ENCODE assay signal across 13 cellular contexts in genomic region chr3:183015185-183015584, GRCh38. TPM values are rescaled to one million over a fixed set of nuclear protein-coding genes. Genes with fewer than 3 reads are reported as not detected.
A peak's percentile ranks its signal among the peaks of the same experiment; 100 is the strongest.
DNase-seq lines count a peak whose midpoint lies in the region; ATAC-seq, FAIRE-seq and TF ChIP-seq lines count a peak whose summit lies in the region.
"Had no signal": no experiment of that assay in that cellular context is flagged by ENCODE, and none has a peak within 500 bp of the region (broad histone marks: within the 10 kb centered on the region; RNA-seq: fewer than 3 reads in every experiment).

No MANE protein-coding gene starts in this region.

- POLR2A ChIA-PET in GM12878 (lab: Charles Lee), result interaction anchor here (0.7 to 1.0 kb wide), 2 partner anchors 36 to 1304 kb away, joined by 3 to 5 read pairs; partner anchors contain the start of gene SOX2
- POLR2A ChIA-PET in CD8-positive, alpha-beta memory T cell (lab: Charles Lee), result no interaction called here

- ATAC-seq in GM12878, result no peak
- ATAC-seq: A549, GM23338 had no signal

- H3K4me1 ChIP-seq in GM12878 (ENCODE audit: control insufficient read depth, insufficient read depth, low read length), result no peaks in the 10 kb centered on the region
- no peaks in the 10 kb centered on the region for H3K4me1 ChIP-seq in CD8-positive, alpha-beta memory T cell (ENCODE audit: insufficient read depth, low read length)
- H3K4me1 ChIP-seq: A549, BLaER1 had no signal

- WGBS in GM12878 (ENCODE audit: insufficient coverage, insufficient replicate concordance, low lambda C conversion rate, missing lambda C conversion rate), result 98% methylated on average over 2 of the region's 2 CpGs

- BruUV-seq in GM12878 (replicated peaks; lab: Mats Ljungman, UMichigan), result no TSS peak

- SMC1A ChIA-PET in GM12878 (lab: Charles Lee; ENCODE audit: uncharacterized antibody, unreplicated experiment), result interaction anchor here (0.6 to 1.7 kb wide), 2 partner anchors 23 to 513 kb away, joined by 3 read pairs; no protein-coding TSS in a partner anchor

- no peak overlapping the region for H3K9ac ChIP-seq in GM12878 (ENCODE audit: control insufficient read depth, insufficient read depth, low read length)
- H3K9ac ChIP-seq: BLaER1 had no signal

- CTCF ChIA-PET in GM12878 (lab: Yijun Ruan, JAX), result interaction anchor here (1.1 kb wide), 1 partner anchor 107 kb away, joined by 3 read pairs; no protein-coding TSS in a partner anchor
- CTCF ChIA-PET in CD8-positive, alpha-beta memory T cell (lab: Charles Lee), result no interaction called here

- TF ChIP-seq RAD21 in GM12878 (IDR thresholded peaks at IDR 0.05; ENCODE audit: insufficient read depth, low read depth, low read length), result no peak

- TF ChIP-seq POLR2A in NB4 (IDR thresholded peaks at IDR 0.05; ENCODE audit: extremely low read depth, insufficient read length) (no peak), GM12878 (IDR thresholded peaks at IDR 0.05; ENCODE audit: low read depth, low read length) (no peak)

- no peak overlapping the region for H3K4me2 ChIP-seq in GM12878 (ENCODE audit: control insufficient read depth, insufficient read depth)
- H3K4me2 ChIP-seq: A549, BLaER1, GM23338 had no signal

- H3K4me3 Mint-ChIP-seq in nephron progenitor cell, result no peak overlapping the region
- H3K4me3 Mint-ChIP-seq in CD8-positive, alpha-beta memory T cell, result no peak overlapping the region
- H3K4me3 Mint-ChIP-seq: GM23338 had no signal

- peaks cover 5% of the 10 kb centered on the region for H3K4me1 Mint-ChIP-seq in nephron progenitor cell
- no peaks in the 10 kb centered on the region for H3K4me1 Mint-ChIP-seq in CD8-positive, alpha-beta memory T cell

- no peaks in the 10 kb centered on the region for H3K9me3 Mint-ChIP-seq in nephron progenitor cell
- H3K9me3 Mint-ChIP-seq in CD8-positive, alpha-beta memory T cell, result no peaks in the 10 kb centered on the region
- H3K9me3 Mint-ChIP-seq: GM23338 had no signal

- no peak for TF ChIP-seq CTCF in NB4 (IDR thresholded peaks at IDR 0.05; ENCODE audit: low read depth, low read length)
- no peak for TF ChIP-seq CTCF in GM12878 (IDR thresholded peaks at IDR 0.05 in 2 of 3, conservative IDR thresholded peaks at IDR 0.05 in 1 of 3; ENCODE audit: control insufficient read depth in 2 of 3, extremely low read depth in 1 of 3, insufficient read depth in 1 of 3, low read depth in 3 of 3, low read length in 3 of 3)
- no peak for TF ChIP-seq CTCF in nephron progenitor cell (IDR thresholded peaks at IDR 0.05)

- H2AFZ ChIP-seq in GM12878 (ENCODE audit: control insufficient read depth, low read depth, low read length), result no peak overlapping the region
- H2AFZ ChIP-seq: GM23338 had no signal

- peaks cover 0 to 6% of the 10 kb centered on the region in 2 experiments for H3K36me3 ChIP-seq in GM12878 (ENCODE audit: control insufficient read depth in 2 of 2, insufficient read depth in 2 of 2, low read length in 1 of 2)
- peaks cover 6% of the 10 kb centered on the region for H3K36me3 ChIP-seq in CD8-positive, alpha-beta memory T cell (ENCODE audit: insufficient read depth, low read length)

- H3K27ac ChIP-seq in GM12878 (ENCODE audit: control insufficient read depth, insufficient read depth), result no peak overlapping the region
- H3K27ac ChIP-seq in CD8-positive, alpha-beta memory T cell (ENCODE audit: low read depth, low read length), result no peak overlapping the region
- H3K27ac ChIP-seq: A549, BLaER1 had no signal

- FAIRE-seq in GM12878 (lab: Jason Lieb, UNC), result no peak
- FAIRE-seq: A549, GM18507 had no signal

- peak overlapping the region; percentile 76 for H3K27ac Mint-ChIP-seq in nephron progenitor cell
- no peak overlapping the region for H3K27ac Mint-ChIP-seq in CD8-positive, alpha-beta memory T cell
- H3K27ac Mint-ChIP-seq: GM23338 had no signal

- peaks cover 37% of the 10 kb centered on the region for H3K36me3 Mint-ChIP-seq in nephron progenitor cell (ENCODE audit: low read depth)
- H3K36me3 Mint-ChIP-seq in CD8-positive, alpha-beta memory T cell, result peaks cover 15 to 57% (median 23%) of the 10 kb centered on the region in 3 donors

- no peaks in the 10 kb centered on the region for H4K20me1 ChIP-seq in GM12878 (ENCODE audit: control insufficient read depth, insufficient read depth)
- H4K20me1 ChIP-seq: BLaER1 had no signal

- in situ Hi-C loops in GM12878 (cut with MboI), result no loop called here

- H3K27me3 ChIP-seq in GM12878 (replicated peaks in 1 of 2; ENCODE audit: control insufficient read depth in 2 of 2, insufficient read depth in 2 of 2, low read length in 1 of 2), result no peaks in the 10 kb centered on the region
- H3K27me3 ChIP-seq in CD8-positive, alpha-beta memory T cell (ENCODE audit: insufficient read depth, low read length, poor library complexity, severe bottlenecking), result no peaks in the 10 kb centered on the region
- H3K27me3 ChIP-seq: BLaER1 had no signal

- H3K79me2 ChIP-seq in GM12878 (ENCODE audit: control insufficient read depth, insufficient read depth, low read length), result no peaks in the 10 kb centered on the region

- no peaks in the 10 kb centered on the region for H3K27me3 Mint-ChIP-seq in nephron progenitor cell (ENCODE audit: low read depth, poor library complexity)
- no peaks in the 10 kb centered on the region for H3K27me3 Mint-ChIP-seq in CD8-positive, alpha-beta memory T cell

- H3K4me3 ChIP-seq in NB4 (ENCODE audit: low read depth, low read length) (no peak overlapping the region), GM12878 (no peak overlapping the region)
- no peak overlapping the region for H3K4me3 ChIP-seq in CD8-positive, alpha-beta memory T cell (ENCODE audit: low read length)
- H3K4me3 ChIP-seq: A549, BLaER1, GM23338 had no signal

- intact Hi-C loops in GM12878 (cut with micrococcal nuclease; ENCODE audit: unreplicated experiment), result no loop called here

- TF ChIP-seq EP300 in GM12878 (IDR thresholded peaks at IDR 0.05; ENCODE audit: borderline replicate concordance in 1 of 2, control insufficient read depth in 1 of 2, low read depth in 2 of 2, low read length in 2 of 2), result no peak

- no peaks in the 10 kb centered on the region for H3K9me3 ChIP-seq in GM12878 (replicated peaks; ENCODE audit: control insufficient read depth, insufficient read depth, low read length)
- H3K9me3 ChIP-seq in CD8-positive, alpha-beta memory T cell (ENCODE audit: low read length), result no peaks in the 10 kb centered on the region
- H3K9me3 ChIP-seq: A549, BLaER1 had no signal

- DNase-seq in NB4 (ENCODE audit: low read depth) (peak; percentile 9), GM12878 (ENCODE audit: low read depth, low spot score) (no peak), nephron progenitor cell (no peak), dedifferentiated amniotic fluid mesenchymal stem cell (ENCODE audit: extremely low spot score) (no peak)
- no peak for DNase-seq in activated CD4-positive, alpha-beta T cell treated with anti-CD3 and anti-CD28 coated beads for 1 hour
- no peak for DNase-seq in CD8-positive, alpha-beta memory T cell
- DNase-seq: DMS53, GF-D8, H7 had no signal

- RAD21 ChIA-PET in GM12878 (lab: Charles Lee; ENCODE audit: unreplicated experiment), result no interaction called here

TF ChIP-seq in GM12878, 131 proteins besides CTCF, POLR2A, EP300 and RAD21 (continues in another document):
- TF ChIP-seq DPF2 (IDR thresholded peaks at IDR 0.05), result no peak
- TF ChIP-seq ZZZ3 (IDR thresholded peaks at IDR 0.05; ENCODE audit: control insufficient read depth, insufficient read length, low read depth), result no peak
- no peak for TF ChIP-seq IRF5 (IDR thresholded peaks at IDR 0.05; ENCODE audit: borderline replicate concordance)

RNA-seq across cellular contexts. Expression of gene DCUN1D1, which starts 34.8 kb away (rescaled TPM):
- total RNA-seq in GM12878 (2013; cell fraction: nucleolus; rRNA removed), result 23.2 and 23.6 TPM in 2 replicates
- total RNA-seq in GM12878 (2014; rRNA removed) (20.9 and 24.2 TPM in 2 replicates), GM12878 (2014; rRNA removed; fragmentation: Illumina TruSeq; extraction: Trizol) (30.8 and 31.4 TPM in 2 replicates), GM12878 (2021) (45.9 and 48.2 TPM in 2 replicates)
- 11.8 TPM for polyA plus RNA-seq in GM12878 (2011; ENCODE audit: low read depth)
- polyA plus RNA-seq in GM12878 (2011; rRNA removed) (28.9 and 48.9 TPM in 2 replicates), GM12878 (2014; fragmentation: Illumina TruSeq; extraction: Trizol) (30.8 and 36.2 TPM in 2 replicates), GM12878 (2014; fragmentation: Nextera tagmentation; extraction: Ambion mirVana) (10 to 100 TPM; 19.8 to 47.4 TPM), GM12878 (2014; rRNA removed) (19.5 and 21.3 TPM in 2 replicates), GM12878 (2016; fragmentation: Nextera tagmentation; extraction: Ambion mirVana) (10 to 100 TPM; 36.4 to 43.0 TPM)
- polyA plus RNA-seq in GM12878 (2011; cell fraction: cytosol; rRNA removed), result 4.7 and 5.7 TPM in 2 replicates
- polyA plus RNA-seq in GM12878 (2011; cell fraction: nucleus; rRNA removed), result 7.0 and 9.6 TPM in 2 replicates
- 12.0 and 13.1 TPM in 2 replicates for polyA plus RNA-seq in GM12878 (2012)
- 15.0 and 46.0 TPM in 2 replicates for polyA minus RNA-seq in GM12878 (2011; rRNA and poly(A)+ RNA removed)
- 11.2 and 13.9 TPM in 2 replicates for polyA minus RNA-seq in GM12878 (2011; cell fraction: cytosol; rRNA and poly(A)+ RNA removed)
- polyA minus RNA-seq in GM12878 (2011; cell fraction: nucleus; rRNA and poly(A)+ RNA removed), result 5.6 and 9.3 TPM in 2 replicates
- 10 to 100 TPM; 55.4 to 61.3 TPM for total RNA-seq in CD8-positive, alpha-beta memory T cell
- polyA plus RNA-seq in CD8-positive, alpha-beta memory T cell, result 30.9 TPM
